In the genomic region with DNA sequence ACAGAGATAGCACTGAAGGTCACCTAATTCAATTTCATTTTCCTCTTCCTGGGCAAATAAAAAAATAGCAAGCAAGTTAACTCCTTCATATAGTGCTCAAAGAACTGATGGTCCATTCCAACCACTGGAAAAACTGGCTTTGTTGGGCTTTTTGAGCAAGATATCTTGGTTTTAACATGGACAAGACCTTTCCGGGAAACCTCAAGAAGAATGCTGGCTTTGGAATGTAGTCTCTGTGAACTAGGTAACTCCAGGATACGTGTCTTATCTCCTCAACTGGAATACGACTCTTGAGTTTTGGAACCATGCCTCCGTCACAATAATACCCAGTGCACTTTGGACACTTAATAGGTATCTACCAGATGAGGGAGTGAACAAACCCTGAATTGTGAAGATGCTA, we compare ENCODE assay signal across 3 cellular contexts.
"Had no signal": no experiment of that assay in that cellular context is flagged by ENCODE, and none has a peak within 500 bp of the region (broad histone marks: within the 10 kb centered on the region; RNA-seq: fewer than 3 reads in every experiment).

No MANE protein-coding gene starts in this region.

- H3K4me3 ChIP-seq: GM12878 had no signal

- DNase-seq: GDM1, GF-D8 had no signal
